In the genomic region with DNA sequence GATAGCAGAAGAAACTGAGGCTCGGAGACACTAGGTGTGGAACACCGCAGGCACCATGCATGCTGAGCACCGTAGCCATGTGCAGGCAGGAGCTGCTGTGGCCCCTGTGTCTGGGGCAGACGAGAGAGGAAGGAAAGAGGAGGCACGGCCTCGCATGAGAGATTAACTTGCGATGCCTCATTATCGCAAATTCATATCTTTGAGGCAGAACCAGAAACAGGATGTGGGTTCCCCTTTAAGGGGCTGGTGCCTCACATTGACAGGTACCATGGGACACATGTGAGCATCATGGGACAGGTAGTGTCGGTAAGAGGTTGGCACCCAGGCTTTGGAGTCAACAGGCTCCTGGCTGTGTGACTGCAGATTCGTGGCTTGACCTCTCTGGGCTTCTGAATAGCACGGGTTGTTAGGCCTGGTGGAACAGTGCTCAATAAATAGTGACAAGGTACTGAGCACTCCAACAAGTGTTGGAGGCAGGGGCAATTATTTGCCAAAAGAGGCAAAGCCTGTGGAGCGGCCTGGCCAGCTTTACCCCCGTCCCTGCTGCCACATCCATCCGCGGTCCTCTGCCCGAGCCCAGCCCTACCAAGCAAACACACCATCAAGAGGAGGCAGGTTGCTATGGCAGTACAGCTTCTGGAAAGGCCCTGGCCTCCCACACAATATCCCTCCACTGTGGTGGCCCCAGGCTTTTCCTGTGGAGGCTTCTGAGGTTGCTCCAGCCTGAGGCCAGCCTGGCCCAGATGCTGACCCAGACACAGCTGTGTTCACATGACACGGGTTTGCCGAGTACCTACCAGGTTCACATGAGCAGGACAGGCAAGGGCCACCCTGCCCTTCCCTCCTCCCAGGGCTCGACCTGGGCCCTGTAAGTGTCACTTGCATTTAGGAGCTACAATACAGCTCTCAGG, we compare ENCODE assay signal across 9 cellular contexts. TPM values are rescaled to one million over a fixed set of nuclear protein-coding genes. Genes with fewer than 3 reads are reported as not detected.
A peak's percentile ranks its signal among the peaks of the same experiment; 100 is the strongest.
DNase-seq lines count a peak whose midpoint lies in the region; ATAC-seq, FAIRE-seq and TF ChIP-seq lines count a peak whose summit lies in the region.
"Had no signal": no experiment of that assay in that cellular context is flagged by ENCODE, and none has a peak within 500 bp of the region (broad histone marks: within the 10 kb centered on the region; RNA-seq: fewer than 3 reads in every experiment).

No MANE protein-coding gene starts in this region.

- FAIRE-seq in GM12878 (lab: Jason Lieb, UNC), result peak; percentile 74
- no peak for FAIRE-seq in D721Med (lab: Jason Lieb, UNC)

- peak overlapping the region; percentile 3 for H2AFZ ChIP-seq in GM12878 (ENCODE audit: control insufficient read depth, low read depth, low read length)

- peak overlapping the region; percentile 96 for H3K27ac Mint-ChIP-seq in T-helper 2 cell treated with Interferon-gamma antibody and Interleukin-4, amounts not matched to agents 5 μg/mL and 100 μg/mL, for 36 hours

- RAD21 ChIA-PET in GM12878 (lab: Charles Lee; ENCODE audit: unreplicated experiment), result interaction anchor here (1.0 to 4.0 kb wide), 6 partner anchors 8 to 73 kb away, joined by 3 to 28 read pairs (median 4); no protein-coding TSS in a partner anchor

- CTCF ChIA-PET in GM12878 (lab: Yijun Ruan, JAX), result interaction anchor here (0.7 to 16.0 kb wide), 11 partner anchors 9 to 215 kb away, joined by 3 to 332 read pairs (median 5); no protein-coding TSS in a partner anchor

- H3K27me3 Mint-ChIP-seq in T-helper 2 cell treated with Interferon-gamma antibody and Interleukin-4, amounts not matched to agents 5 μg/mL and 100 μg/mL, for 36 hours (ENCODE audit: low read depth), result no peaks in the 10 kb centered on the region

- 9% methylated on average over 19 of the region's 19 CpGs for WGBS in GM12878 (ENCODE audit: insufficient coverage, insufficient replicate concordance, low lambda C conversion rate, missing lambda C conversion rate)

- ATAC-seq in GM12878, result peak; percentile 80

- no peaks in the 10 kb centered on the region; the same call in 2 of the 3 replicates for H3K9me3 ChIP-seq in GM12878 (replicated peaks; ENCODE audit: control insufficient read depth, insufficient read depth, low read length)

- intact Hi-C loops in GM12878 (cut with micrococcal nuclease; ENCODE audit: unreplicated experiment), result no loop called here

- no peaks in the 10 kb centered on the region for H3K36me3 ChIP-seq in GM12878 (ENCODE audit: control insufficient read depth in 2 of 2, insufficient read depth in 2 of 2, low read length in 1 of 2)

- H3K27ac ChIP-seq in GM12878 (ENCODE audit: control insufficient read depth, insufficient read depth), result peak overlapping the region; percentile 55

- TF ChIP-seq CTCF in GM12878 (IDR thresholded peaks at IDR 0.05 in 2 of 3, conservative IDR thresholded peaks at IDR 0.05 in 1 of 3; ENCODE audit: control insufficient read depth in 2 of 3, extremely low read depth in 1 of 3, insufficient read depth in 1 of 3, low read depth in 3 of 3, low read length in 3 of 3) (no peak), D721Med (IDR thresholded peaks at IDR 0.05; ENCODE audit: insufficient read depth, missing control alignments) (no peak)

- H3K4me1 ChIP-seq in GM12878 (ENCODE audit: control insufficient read depth, insufficient read depth, low read length), result peaks cover 54% of the 10 kb centered on the region

- H3K27me3 ChIP-seq in GM12878 (replicated peaks in 1 of 2; ENCODE audit: control insufficient read depth in 2 of 2, insufficient read depth in 2 of 2, low read length in 1 of 2), result no peaks in the 10 kb centered on the region

- H3K4me3 ChIP-seq in GM12878, result no peak overlapping the region

- peaks cover 3% of the 10 kb centered on the region for H3K9me3 Mint-ChIP-seq in T-helper 2 cell treated with Interferon-gamma antibody and Interleukin-4, amounts not matched to agents 5 μg/mL and 100 μg/mL, for 36 hours

- H3K79me2 ChIP-seq in GM12878 (ENCODE audit: control insufficient read depth, insufficient read depth, low read length), result no peaks in the 10 kb centered on the region

- POLR2A ChIA-PET in GM12878 (lab: Charles Lee), result interaction anchor here (0.8 to 2.7 kb wide), 4 partner anchors 10 to 72 kb away, joined by 3 to 9 read pairs (median 3); no protein-coding TSS in a partner anchor

- peak; percentile 47 to 80; a peak in 3 of 4 replicates for TF ChIP-seq EP300 in GM12878 (IDR thresholded peaks at IDR 0.05; ENCODE audit: borderline replicate concordance in 1 of 2, control insufficient read depth in 1 of 2, low read depth in 2 of 2, low read length in 2 of 2)

- H3K9ac ChIP-seq in GM12878 (ENCODE audit: control insufficient read depth, insufficient read depth, low read length), result peak overlapping the region; percentile 40

- H3K36me3 Mint-ChIP-seq in T-helper 2 cell treated with Interferon-gamma antibody and Interleukin-4, amounts not matched to agents 5 μg/mL and 100 μg/mL, for 36 hours (ENCODE audit: low read depth), result peaks cover 3% of the 10 kb centered on the region
- H3K36me3 Mint-ChIP-seq: brain had no signal

- peak overlapping the region; percentile 88 for H3K4me2 ChIP-seq in GM12878 (ENCODE audit: control insufficient read depth, insufficient read depth)

- peak; percentile 81 for DNase-seq in activated gamma-delta T cell treated with Interleukin-2 at 50 U/mL for 16 hours
- DNase-seq in activated gamma-delta T cell (lab: John Stamatoyannopoulos, UW), result no peak
- DNase-seq in T-helper 2 cell treated with Interferon-gamma antibody and Interleukin-4, amounts not matched to agents 5 μg/mL and 100 μg/mL, for 36 hours (ENCODE audit: low spot score), result peak; percentile 80
- DNase-seq in GM12878 (ENCODE audit: low read depth, low spot score), result peak; percentile 86
- peak; percentile 40 to 55 for DNase-seq in stimulated activated CD4-positive, alpha-beta T cell treated with anti-CD3 and anti-CD28 coated beads, Interleukin-12 subunit alpha, Interleukin-12 subunit beta, amount 100 ng/mL, for 24 hours (ENCODE audit: low read depth in 2 of 2)
- no peak for DNase-seq in NCI-H2196 treated with DMSO at 0.1 percent for 48 hours (lab: John Stamatoyannopoulos, UW; ENCODE audit: unreplicated experiment)
- no peak for DNase-seq in NCI-H345 (lab: John Stamatoyannopoulos, UW)
- DNase-seq in D721Med (ENCODE audit: insufficient read length, low spot score), result no peak

- H3K4me1 Mint-ChIP-seq in T-helper 2 cell treated with Interferon-gamma antibody and Interleukin-4, amounts not matched to agents 5 μg/mL and 100 μg/mL, for 36 hours (ENCODE audit: low read depth), result peaks cover 81% of the 10 kb centered on the region

- no TSS peak for BruUV-seq in GM12878 (replicated peaks; lab: Mats Ljungman, UMichigan)

- SMC1A ChIA-PET in GM12878 (lab: Charles Lee; ENCODE audit: uncharacterized antibody, unreplicated experiment), result interaction anchor here (0.8 to 3.0 kb wide), 8 partner anchors 8 to 83 kb away, joined by 3 to 14 read pairs (median 4); no protein-coding TSS in a partner anchor

- H3K4me3 Mint-ChIP-seq in T-helper 2 cell treated with Interferon-gamma antibody and Interleukin-4, amounts not matched to agents 5 μg/mL and 100 μg/mL, for 36 hours, result peak overlapping the region; percentile 78
- H3K4me3 Mint-ChIP-seq: brain had no signal

- TF ChIP-seq POLR2A in GM12878 (IDR thresholded peaks at IDR 0.05; ENCODE audit: low read depth, low read length), result peak; percentile 75

- in situ Hi-C loops in GM12878 (cut with MboI), result no loop called here

- TF ChIP-seq RAD21 in GM12878 (IDR thresholded peaks at IDR 0.05; ENCODE audit: insufficient read depth, low read depth, low read length), result no peak

- no peaks in the 10 kb centered on the region for H4K20me1 ChIP-seq in GM12878 (ENCODE audit: control insufficient read depth, insufficient read depth)

RNA-seq across cellular contexts. Expression of gene NAIF1, which starts 40.6 kb away (rescaled TPM):
- 8.3 and 10.0 TPM in 2 replicates for total RNA-seq in GM12878 (2013; cell fraction: nucleolus; rRNA removed)
- 10.7 and 14.2 TPM in 2 replicates for total RNA-seq in GM12878 (2014; rRNA removed)
- total RNA-seq in GM12878 (2014; rRNA removed; fragmentation: Illumina TruSeq; extraction: Trizol), result 6.3 and 6.4 TPM in 2 replicates
- 8.6 and 10.3 TPM in 2 replicates for total RNA-seq in GM12878 (2021)
- polyA plus RNA-seq in GM12878 (2011; ENCODE audit: low read depth), result 4.5 TPM
- 6.1 and 9.4 TPM in 2 replicates for polyA plus RNA-seq in GM12878 (2011; rRNA removed)
- 12.1 and 15.0 TPM in 2 replicates for polyA plus RNA-seq in GM12878 (2011; cell fraction: cytosol; rRNA removed)
- 5.9 and 7.8 TPM in 2 replicates for polyA plus RNA-seq in GM12878 (2011; cell fraction: nucleus; rRNA removed)
- 8.4 and 9.3 TPM in 2 replicates for polyA plus RNA-seq in GM12878 (2012)
- 5.2 and 6.2 TPM in 2 replicates for polyA plus RNA-seq in GM12878 (2014; fragmentation: Illumina TruSeq; extraction: Trizol)
- 1 to 10 TPM; 2.4 to 5.2 TPM for polyA plus RNA-seq in GM12878 (2014; fragmentation: Nextera tagmentation; extraction: Ambion mirVana)
- 8.5 and 9.3 TPM in 2 replicates for polyA plus RNA-seq in GM12878 (2014; rRNA removed)
- polyA plus RNA-seq in GM12878 (2016; fragmentation: Nextera tagmentation; extraction: Ambion mirVana), result 1 to 10 TPM; 5.0 to 7.9 TPM
- 11.7 and 16.2 TPM in 2 replicates for polyA minus RNA-seq in GM12878 (2011; rRNA and poly(A)+ RNA removed)
- polyA minus RNA-seq in GM12878 (2011; cell fraction: cytosol; rRNA and poly(A)+ RNA removed), result 6.7 and 10.7 TPM in 2 replicates
- polyA minus RNA-seq in GM12878 (2011; cell fraction: nucleus; rRNA and poly(A)+ RNA removed), result 1.8 and 5.3 TPM in 2 replicates

RNA-seq across cellular contexts. Expression of gene SLC25A25, which starts 41.5 kb away (rescaled TPM):
- 21.3 and 21.7 TPM in 2 replicates for total RNA-seq in GM12878 (2013; cell fraction: nucleolus; rRNA removed)
- total RNA-seq in GM12878 (2014; rRNA removed) (17.1 and 17.5 TPM in 2 replicates), GM12878 (2014; rRNA removed; fragmentation: Illumina TruSeq; extraction: Trizol) (10.1 and 10.2 TPM in 2 replicates), GM12878 (2021) (14.3 and 15.7 TPM in 2 replicates)
- 3.3 TPM for polyA plus RNA-seq in GM12878 (2011; ENCODE audit: low read depth)
- polyA plus RNA-seq in GM12878 (2011; rRNA removed) (5.9 and 8.2 TPM in 2 replicates), GM12878 (2014; fragmentation: Illumina TruSeq; extraction: Trizol) (3.2 and 6.6 TPM in 2 replicates), GM12878 (2014; fragmentation: Nextera tagmentation; extraction: Ambion mirVana) (under 1 TPM in 1 of 2 experiments, not detected in 1; 0.04 TPM), GM12878 (2014; rRNA removed) (12.4 and 13.4 TPM in 2 replicates), GM12878 (2016; fragmentation: Nextera tagmentation; extraction: Ambion mirVana) (10 to 100 TPM; 12.4 to 13.6 TPM)
- 6.2 and 8.2 TPM in 2 replicates for polyA plus RNA-seq in GM12878 (2011; cell fraction: cytosol; rRNA removed)
- polyA plus RNA-seq in GM12878 (2011; cell fraction: nucleus; rRNA removed), result 10.2 and 14.8 TPM in 2 replicates
- 7.6 and 8.5 TPM in 2 replicates for polyA plus RNA-seq in GM12878 (2012)
- 5.6 and 9.7 TPM in 2 replicates for polyA minus RNA-seq in GM12878 (2011; rRNA and poly(A)+ RNA removed)
- 3.7 and 5.5 TPM in 2 replicates for polyA minus RNA-seq in GM12878 (2011; cell fraction: cytosol; rRNA and poly(A)+ RNA removed)
- 3.9 and 5.6 TPM in 2 replicates for polyA minus RNA-seq in GM12878 (2011; cell fraction: nucleus; rRNA and poly(A)+ RNA removed)

RNA-seq across cellular contexts. Expression of gene EEIG1, which starts 45.7 kb away (rescaled TPM):
- 23.5 and 27.2 TPM in 2 replicates for total RNA-seq in GM12878 (2013; cell fraction: nucleolus; rRNA removed)
- 7.4 TPM in 2 replicates for total RNA-seq in GM12878 (2014; rRNA removed)
- 8.5 and 9.5 TPM in 2 replicates for total RNA-seq in GM12878 (2014; rRNA removed; fragmentation: Illumina TruSeq; extraction: Trizol)
- 69.7 and 75.9 TPM in 2 replicates for total RNA-seq in GM12878 (2021)
- 116 TPM for polyA plus RNA-seq in GM12878 (2011; ENCODE audit: low read depth)
- polyA plus RNA-seq in GM12878 (2011; rRNA removed), result 3.3 and 6.6 TPM in 2 replicates
- 10.5 and 12.0 TPM in 2 replicates for polyA plus RNA-seq in GM12878 (2011; cell fraction: cytosol; rRNA removed)
- 13.2 and 14.7 TPM in 2 replicates for polyA plus RNA-seq in GM12878 (2011; cell fraction: nucleus; rRNA removed)
- 61.5 and 83.9 TPM in 2 replicates for polyA plus RNA-seq in GM12878 (2012)
- polyA plus RNA-seq in GM12878 (2014; fragmentation: Illumina TruSeq; extraction: Trizol), result 7.2 and 16.9 TPM in 2 replicates
- polyA plus RNA-seq in GM12878 (2014; fragmentation: Nextera tagmentation; extraction: Ambion mirVana), result 1 to 10 TPM; 1.2 to 2.7 TPM
- polyA plus RNA-seq in GM12878 (2014; rRNA removed), result 20.7 and 21.5 TPM in 2 replicates
- 10 to 100 TPM in 1 of 2 experiments, 1 to 10 TPM in 1; 8.5 to 12.9 TPM for polyA plus RNA-seq in GM12878 (2016; fragmentation: Nextera tagmentation; extraction: Ambion mirVana)
- 2.9 and 6.1 TPM in 2 replicates for polyA minus RNA-seq in GM12878 (2011; rRNA and poly(A)+ RNA removed)
- polyA minus RNA-seq in GM12878 (2011; cell fraction: cytosol; rRNA and poly(A)+ RNA removed), result 4.0 and 8.6 TPM in 2 replicates
- 2.8 and 6.3 TPM in 2 replicates for polyA minus RNA-seq in GM12878 (2011; cell fraction: nucleus; rRNA and poly(A)+ RNA removed)

Comparison
In these comparisons a context has a peak if more than half of its experiments do, and no peak if none do; other contexts are left out.
1. DNase-seq: peak in activated gamma-delta T cell treated with Interleukin-2 at 50 U/mL for 16 hours (single experiment), T-helper 2 cell treated with Interferon-gamma antibody and Interleukin-4, amounts not matched to agents 5 μg/mL and 100 μg/mL, for 36 hours (single experiment), GM12878 (single experiment) and stimulated activated CD4-positive, alpha-beta T cell treated with anti-CD3 and anti-CD28 coated beads, Interleukin-12 subunit alpha, Interleukin-12 subunit beta, amount 100 ng/mL, for 24 hours (2 of 2); none in activated gamma-delta T cell (single experiment), NCI-H2196 treated with DMSO at 0.1 percent for 48 hours (single experiment), NCI-H345 (single experiment) and D721Med (single experiment).